Comparison of ENCODE assay signal across 10 cellular contexts in genomic region chr12:123223241-123223668, GRCh38. TPM values are rescaled to one million over a fixed set of nuclear protein-coding genes. Genes with fewer than 3 reads are reported as not detected.
DNase-seq lines count a peak whose midpoint lies in the region; ATAC-seq, FAIRE-seq and TF ChIP-seq lines count a peak whose summit lies in the region.
"Had no signal": no experiment of that assay in that cellular context is flagged by ENCODE, and none has a peak within 500 bp of the region (broad histone marks: within the 10 kb centered on the region; RNA-seq: fewer than 3 reads in every experiment).

No MANE protein-coding gene starts in this region.

- TF ChIP-seq RAD21 in K562 (CRISPR knock-in tag; conservative IDR thresholded peaks at IDR 0.05 in 1 of 2, IDR thresholded peaks at IDR 0.05 in 1 of 2), result no peak

- DNase-seq in T-helper 9 cell (peak; percentile 24), K562 (ENCODE audit: extremely low read depth in 1 of 4, low spot score in 3 of 4) (no peak), NOMO-1 treated with DMSO at 0.1 percent for 48 hours (lab: John Stamatoyannopoulos, UW; ENCODE audit: unreplicated experiment) (no peak), prostate gland (ENCODE audit: low spot score) (no peak), kidney tubule cell (ENCODE audit: low spot score) (no peak)
- DNase-seq in stimulated activated CD8-positive, alpha-beta memory T cell treated with anti-CD3 and anti-CD28 coated beads, Interleukin-4, amount 100 ng/mL, for 48 hours, result peak; percentile 74
- DNase-seq: aorta, NCI-H774 had no signal

- ATAC-seq in GM21576 (IDR thresholded peaks at IDR 0.05; ENCODE audit: unreplicated experiment), result peak; percentile 59
- ATAC-seq in K562, result no peak; the same call in 2 of the 3 replicates
- ATAC-seq in GM18505 (IDR thresholded peaks at IDR 0.05; ENCODE audit: unreplicated experiment), result no peak

- no peak for TF ChIP-seq CTCF in K562 (IDR thresholded peaks at IDR 0.05 in 2 of 3, conservative IDR thresholded peaks at IDR 0.05 in 1 of 3; ENCODE audit: insufficient read depth in 2 of 3, low read depth in 1 of 3, low read length in 3 of 3)
- no peak for TF ChIP-seq CTCF in prostate gland (IDR thresholded peaks at IDR 0.05)

- no peak overlapping the region for H3K4me3 ChIP-seq in K562
- H3K4me3 ChIP-seq in prostate gland, result no peak overlapping the region

- 99% methylated on average over 11 of the region's 11 CpGs for WGBS in K562 (ENCODE audit: insufficient coverage, low coverage, missing lambda C conversion rate)
- 90% methylated on average over 11 of the region's 11 CpGs for WGBS in prostate gland

- H3K4me1 ChIP-seq in K562 (replicated peaks in 1 of 2; ENCODE audit: control insufficient read depth in 2 of 2, insufficient read depth in 2 of 2, low read length in 2 of 2) (0 out of 5 replicates have a peak, but pooled peaks cover 0 to 2% of the 10 kb centered on the region in 2 experiments), prostate gland (replicated peaks) (no peaks in the 10 kb centered on the region)

- H3K27me3 ChIP-seq in K562 (ENCODE audit: control insufficient read depth in 2 of 2, insufficient read depth in 2 of 2, low read length in 2 of 2), result no peaks in the 10 kb centered on the region
- no peaks in the 10 kb centered on the region for H3K27me3 ChIP-seq in prostate gland (replicated peaks; ENCODE audit: insufficient read depth)

- no peak overlapping the region for H3K9ac ChIP-seq in K562 (ENCODE audit: insufficient read depth in 1 of 2, low read depth in 2 of 2, low read length in 2 of 2)

- no peaks in the 10 kb centered on the region for H4K20me1 ChIP-seq in K562 (replicated peaks; ENCODE audit: control insufficient read depth, insufficient read depth, low read length)

- FAIRE-seq in K562 (lab: Jason Lieb, UNC), result no peak

- H3K9me1 ChIP-seq in K562 (ENCODE audit: control insufficient read depth, insufficient read depth, low read length), result no peaks in the 10 kb centered on the region

- H3K36me3 ChIP-seq in K562 (ENCODE audit: control insufficient read depth, insufficient read depth, low read length) (peaks cover 78% of the 10 kb centered on the region), prostate gland (no peaks in the 10 kb centered on the region)

- H2AFZ ChIP-seq in K562 (ENCODE audit: low read depth, low read length), result no peak overlapping the region

- H3K9me3 ChIP-seq in K562 (replicated peaks; ENCODE audit: control insufficient read depth, insufficient read depth, low read depth, low read length) (no peaks in the 10 kb centered on the region), prostate gland (no peaks in the 10 kb centered on the region)

- CTCF ChIA-PET in K562 (lab: Yijun Ruan, JAX; ENCODE audit: low intra/inter-chr PET ratio), result no interaction called here

- H3K79me2 ChIP-seq in K562 (ENCODE audit: control insufficient read depth, insufficient read depth, low read length), result peaks cover 27% of the 10 kb centered on the region

- TF ChIP-seq EP300 in K562 (IDR thresholded peaks at IDR 0.05; ENCODE audit: low read length), result no peak

- no peak overlapping the region for H3K27ac ChIP-seq in K562 (ENCODE audit: extremely low read depth, low read depth, low read length)
- H3K27ac ChIP-seq in prostate gland, result no peak overlapping the region

- no peak overlapping the region for H3K4me2 ChIP-seq in K562 (ENCODE audit: insufficient read depth, low read length)

- TF ChIP-seq POLR2A in K562 (conservative IDR thresholded peaks at IDR 0.05) (no peak; the same call in 1 of the 2 replicates), GM18505 (IDR thresholded peaks at IDR 0.05; ENCODE audit: borderline replicate concordance, extremely low read depth, insufficient read depth, insufficient read length) (no peak), prostate gland (IDR thresholded peaks at IDR 0.05) (no peak)

- in situ Hi-C loops in K562 (cut with MboI), result no loop called here

- intact Hi-C loops in K562 (cut with micrococcal nuclease) (no loop called here), prostate gland (cut with DNase I) (no loop called here)

- POLR2A ChIA-PET in K562 (lab: Yijun Ruan, JAX), result interaction anchor here (0.7 to 4.3 kb wide), 4 partner anchors 9 to 25 kb away, joined by 3 to 37 read pairs (median 4); partner anchors contain the start of genes MPHOSPH9 and MTRFR

- no TSS peak for BruUV-seq in K562 (replicated peaks; lab: Mats Ljungman, UMichigan)

TF ChIP-seq in K562, 482 proteins besides CTCF, POLR2A, EP300 and RAD21 (continues in another document):
- TF ChIP-seq RBFOX2 (IDR thresholded peaks at IDR 0.05; ENCODE audit: low read depth, low read length), result 0 out of 2 replicates have a peak, but pooled peaks have one; percentile 23

RNA-seq across cellular contexts. Expression of gene MPHOSPH9, which starts 9.7 kb away (rescaled TPM):
- 95.6 and 362 TPM in 2 replicates for total RNA-seq in K562 (2011; cell fraction: chromatin; rRNA removed; ENCODE audit: low replicate concordance)
- 57.4 and 73.7 TPM in 2 replicates for total RNA-seq in K562 (2011; cell fraction: nucleolus; rRNA removed)
- 121 and 152 TPM in 2 replicates for total RNA-seq in K562 (2011; cell fraction: nucleoplasm; rRNA removed)
- total RNA-seq in K562 (2014; rRNA removed), result 59.3 and 63.6 TPM in 2 replicates
- total RNA-seq in K562 (2014; rRNA removed; fragmentation: Illumina TruSeq; extraction: Trizol), result 78.6 and 87.5 TPM in 2 replicates
- 97.0 and 103 TPM in 2 replicates for total RNA-seq in K562 (2015; rRNA removed; fragmentation: Illumina TruSeq; extraction: Trizol)
- 54.5 and 60.0 TPM in 2 replicates for total RNA-seq in K562 (2021)
- polyA plus RNA-seq in K562 (2011; rRNA removed), result 53.2 and 61.1 TPM in 2 replicates
- polyA plus RNA-seq in K562 (2011; cell fraction: cytosol; rRNA removed), result 8.5 and 16.3 TPM in 2 replicates
- 44.8 and 56.5 TPM in 2 replicates for polyA plus RNA-seq in K562 (2011; cell fraction: nucleus; rRNA removed)
- polyA plus RNA-seq in K562 (2012), result 21.3 and 22.8 TPM in 2 replicates
- polyA plus RNA-seq in K562 (2014; fragmentation: Illumina TruSeq; extraction: Trizol), result 38.5 and 45.8 TPM in 2 replicates
- polyA plus RNA-seq in K562 (2014; fragmentation: Nextera tagmentation; extraction: Ambion mirVana), result 10 to 100 TPM; 14.2 to 22.5 TPM
- 50.1 and 53.3 TPM in 2 replicates for polyA plus RNA-seq in K562 (2014; rRNA removed)
- 105 and 130 TPM in 2 replicates for polyA minus RNA-seq in K562 (2011; rRNA and poly(A)+ RNA removed)
- polyA minus RNA-seq in K562 (2011; cell fraction: cytosol; rRNA and poly(A)+ RNA removed), result 26.8 and 38.2 TPM in 2 replicates
- 78.4 and 135 TPM in 2 replicates for polyA minus RNA-seq in K562 (2011; cell fraction: nucleus; rRNA and poly(A)+ RNA removed)
- 10 to 100 TPM; 24.3 to 25.0 TPM for total RNA-seq in prostate gland

RNA-seq across cellular contexts. Expression of gene MTRFR, which starts 10.0 kb away (rescaled TPM):
- 43.4 and 69.0 TPM in 2 replicates for total RNA-seq in K562 (2011; cell fraction: chromatin; rRNA removed; ENCODE audit: low replicate concordance)
- 60.1 and 65.2 TPM in 2 replicates for total RNA-seq in K562 (2011; cell fraction: nucleolus; rRNA removed)
- 57.9 and 58.3 TPM in 2 replicates for total RNA-seq in K562 (2011; cell fraction: nucleoplasm; rRNA removed)
- total RNA-seq in K562 (2014; rRNA removed) (23.4 and 26.4 TPM in 2 replicates), K562 (2014; rRNA removed; fragmentation: Illumina TruSeq; extraction: Trizol) (32.5 and 34.7 TPM in 2 replicates), K562 (2015; rRNA removed; fragmentation: Illumina TruSeq; extraction: Trizol) (45.5 and 50.9 TPM in 2 replicates), K562 (2021) (23.1 and 24.0 TPM in 2 replicates), prostate gland (10 to 100 TPM; 18.3 to 26.7 TPM)
- polyA plus RNA-seq in K562 (2011; rRNA removed) (15.2 and 16.7 TPM in 2 replicates), K562 (2014; fragmentation: Illumina TruSeq; extraction: Trizol) (33.3 and 37.1 TPM in 2 replicates), K562 (2014; fragmentation: Nextera tagmentation; extraction: Ambion mirVana) (10 to 100 TPM; 52.6 to 55.6 TPM), K562 (2014; rRNA removed) (29.6 and 32.3 TPM in 2 replicates)
- 23.7 and 26.5 TPM in 2 replicates for polyA plus RNA-seq in K562 (2011; cell fraction: cytosol; rRNA removed)
- 7.3 and 10.9 TPM in 2 replicates for polyA plus RNA-seq in K562 (2011; cell fraction: nucleus; rRNA removed)
- polyA plus RNA-seq in K562 (2012), result 19.2 and 25.8 TPM in 2 replicates
- polyA minus RNA-seq in K562 (2011; rRNA and poly(A)+ RNA removed), result 18.5 and 22.0 TPM in 2 replicates
- polyA minus RNA-seq in K562 (2011; cell fraction: cytosol; rRNA and poly(A)+ RNA removed), result 15.7 and 18.5 TPM in 2 replicates
- polyA minus RNA-seq in K562 (2011; cell fraction: nucleus; rRNA and poly(A)+ RNA removed), result 16.8 and 24.9 TPM in 2 replicates

RNA-seq across cellular contexts. Expression of gene CDK2AP1, which starts 48.4 kb away (rescaled TPM):
- 10.7 and 13.8 TPM in 2 replicates for total RNA-seq in K562 (2011; cell fraction: chromatin; rRNA removed; ENCODE audit: low replicate concordance)
- total RNA-seq in K562 (2011; cell fraction: nucleolus; rRNA removed), result 6.8 and 7.7 TPM in 2 replicates
- total RNA-seq in K562 (2011; cell fraction: nucleoplasm; rRNA removed), result 12.2 and 23.9 TPM in 2 replicates
- total RNA-seq in K562 (2014; rRNA removed) (48.8 and 76.0 TPM in 2 replicates), K562 (2014; rRNA removed; fragmentation: Illumina TruSeq; extraction: Trizol) (74.3 and 75.5 TPM in 2 replicates), K562 (2015; rRNA removed; fragmentation: Illumina TruSeq; extraction: Trizol) (53.4 and 56.5 TPM in 2 replicates), K562 (2021) (57.9 and 64.7 TPM in 2 replicates), prostate gland (100 to 1,000 TPM; 127 to 129 TPM)
- polyA plus RNA-seq in K562 (2011; rRNA removed) (75.3 and 130 TPM in 2 replicates), K562 (2014; fragmentation: Illumina TruSeq; extraction: Trizol) (86.2 and 99.9 TPM in 2 replicates), K562 (2014; fragmentation: Nextera tagmentation; extraction: Ambion mirVana) (10 to 100 TPM; 26.0 to 28.2 TPM), K562 (2014; rRNA removed) (59.2 and 83.0 TPM in 2 replicates)
- polyA plus RNA-seq in K562 (2011; cell fraction: cytosol; rRNA removed), result 33.0 and 59.0 TPM in 2 replicates
- 16.3 and 26.6 TPM in 2 replicates for polyA plus RNA-seq in K562 (2011; cell fraction: nucleus; rRNA removed)
- polyA plus RNA-seq in K562 (2012), result 37.3 and 64.5 TPM in 2 replicates
- 33.6 and 45.3 TPM in 2 replicates for polyA minus RNA-seq in K562 (2011; rRNA and poly(A)+ RNA removed)
- polyA minus RNA-seq in K562 (2011; cell fraction: cytosol; rRNA and poly(A)+ RNA removed), result 13.5 and 23.6 TPM in 2 replicates
- 5.1 and 7.8 TPM in 2 replicates for polyA minus RNA-seq in K562 (2011; cell fraction: nucleus; rRNA and poly(A)+ RNA removed)

Comparison
In these comparisons a context has a peak if more than half of its experiments do, and no peak if none do; other contexts are left out.
1. DNase-seq: peak in T-helper 9 cell (single experiment) and stimulated activated CD8-positive, alpha-beta memory T cell treated with anti-CD3 and anti-CD28 coated beads, Interleukin-4, amount 100 ng/mL, for 48 hours (single experiment); none in K562 (0 of 4), NOMO-1 treated with DMSO at 0.1 percent for 48 hours (single experiment), prostate gland (single experiment) and kidney tubule cell (single experiment).